In the genomic region with DNA sequence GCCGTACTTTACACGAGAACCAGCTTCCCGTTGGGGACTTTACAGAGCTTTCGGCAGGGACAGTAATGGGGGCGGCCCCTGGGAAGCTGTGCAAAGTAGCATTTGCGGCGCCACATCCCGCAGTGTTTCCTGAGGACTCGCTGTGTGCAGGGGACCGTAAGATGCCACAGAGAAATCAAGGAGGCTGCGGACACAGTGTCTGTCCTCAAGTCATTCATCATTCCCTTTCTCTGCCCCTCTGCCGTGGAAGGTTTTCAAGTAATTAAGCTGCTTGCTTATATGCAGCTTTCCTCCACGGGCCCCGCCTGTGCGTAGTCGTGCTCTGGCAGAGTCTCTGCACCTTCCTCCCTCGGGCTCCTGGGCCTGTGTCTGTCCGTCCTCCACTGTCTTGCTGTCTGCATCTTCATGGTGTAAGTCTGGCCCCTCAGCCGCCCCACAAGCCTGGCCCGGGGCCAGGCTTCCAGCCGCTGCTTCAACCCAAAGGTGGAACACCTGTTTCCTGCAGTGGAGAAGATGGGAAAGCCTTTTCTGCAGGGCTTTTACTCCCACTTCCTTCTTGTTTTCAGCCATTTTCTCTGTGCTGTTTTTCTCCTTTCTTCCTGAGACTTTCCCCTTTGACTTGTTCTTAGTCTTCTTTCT, we compare ENCODE assay signal across 10 cellular contexts.
DNase-seq lines count a peak whose midpoint lies in the region; ATAC-seq and TF ChIP-seq lines count a peak whose summit lies in the region.
"Had no signal": no experiment of that assay in that cellular context is flagged by ENCODE, and none has a peak within 500 bp of the region (broad histone marks: within the 10 kb centered on the region; RNA-seq: fewer than 3 reads in every experiment).

No MANE protein-coding gene starts in this region.

- ATAC-seq in HG03139 (IDR thresholded peaks at IDR 0.05; ENCODE audit: unreplicated experiment), result no peak
- ATAC-seq: esophagus mucosa had no signal

- H3K27ac ChIP-seq in KOPT-K1 (ENCODE audit: low read depth, low read length, poor library complexity, severe bottlenecking) (peak overlapping the region; percentile 99), neural progenitor cell (no peak overlapping the region)

- peak; percentile 26 for DNase-seq in DMS79 treated with DMSO at 0.1 percent for 48 hours (lab: John Stamatoyannopoulos, UW)
- DNase-seq in activated CD4-positive, alpha-beta memory T cell treated with anti-CD3 and anti-CD28 coated beads, Interleukin-2, amount 10 ng/mL, durations not matched to agents 7 days and 5 days, result no peak
- no peak for DNase-seq in neural progenitor cell (ENCODE audit: low spot score)
- DNase-seq in cerebellar nuclear complex (lab: John Stamatoyannopoulos, UW), result no peak
- DNase-seq in NCI-H226, result no peak
- DNase-seq in middle frontal gyrus (ENCODE audit: extremely low spot score, low spot score), result no peak

- H3K36me3 Mint-ChIP-seq in activated CD4-positive, alpha-beta memory T cell treated with anti-CD3 and anti-CD28 coated beads, Interleukin-2, amount 10 ng/mL, durations not matched to agents 7 days and 5 days (ENCODE audit: low read depth), result peaks cover 54% of the 10 kb centered on the region
- H3K36me3 Mint-ChIP-seq in neural progenitor cell, result peaks cover 14% of the 10 kb centered on the region

- H3K36me3 ChIP-seq in KOPT-K1 (ENCODE audit: insufficient read depth, low read length) (peaks cover 37% of the 10 kb centered on the region), neural progenitor cell (no peaks in the 10 kb centered on the region)
- H3K36me3 ChIP-seq: Peyer's patch had no signal

- no peak overlapping the region for H2AFZ ChIP-seq in neural progenitor cell (replicated peaks)

- no peak overlapping the region for H3K4me3 ChIP-seq in neural progenitor cell
- H3K4me3 ChIP-seq: Peyer's patch had no signal

- H3K4me3 Mint-ChIP-seq in activated CD4-positive, alpha-beta memory T cell treated with anti-CD3 and anti-CD28 coated beads, Interleukin-2, amount 10 ng/mL, durations not matched to agents 7 days and 5 days, result no peak overlapping the region
- H3K4me3 Mint-ChIP-seq in neural progenitor cell, result no peak overlapping the region

- H3K27me3 Mint-ChIP-seq in activated CD4-positive, alpha-beta memory T cell treated with anti-CD3 and anti-CD28 coated beads, Interleukin-2, amount 10 ng/mL, durations not matched to agents 7 days and 5 days, result no peaks in the 10 kb centered on the region
- H3K27me3 Mint-ChIP-seq in neural progenitor cell (ENCODE audit: insufficient read depth, low read depth), result no peaks in the 10 kb centered on the region

- H3K9ac ChIP-seq in neural progenitor cell, result no peak overlapping the region

- H3K27ac Mint-ChIP-seq in activated CD4-positive, alpha-beta memory T cell treated with anti-CD3 and anti-CD28 coated beads, Interleukin-2, amount 10 ng/mL, durations not matched to agents 7 days and 5 days, result peak overlapping the region; percentile 72
- H3K27ac Mint-ChIP-seq in neural progenitor cell, result peak overlapping the region; percentile 78

- TF ChIP-seq CTCF in neural progenitor cell (IDR thresholded peaks at IDR 0.05), result no peak

- no peaks in the 10 kb centered on the region for H3K27me3 ChIP-seq in neural progenitor cell
- H3K27me3 ChIP-seq: Peyer's patch had no signal

- peaks cover 13% of the 10 kb centered on the region for H3F3A ChIP-seq in neural progenitor cell (ENCODE audit: low read depth)

- H3K9me3 Mint-ChIP-seq in activated CD4-positive, alpha-beta memory T cell treated with anti-CD3 and anti-CD28 coated beads, Interleukin-2, amount 10 ng/mL, durations not matched to agents 7 days and 5 days, result no peaks in the 10 kb centered on the region
- H3K9me3 Mint-ChIP-seq in neural progenitor cell, result no peaks in the 10 kb centered on the region

- H3K9me3 ChIP-seq in KOPT-K1 (ENCODE audit: insufficient read depth, low read length, poor library complexity, severe bottlenecking), result no peaks in the 10 kb centered on the region
- no peaks in the 10 kb centered on the region for H3K9me3 ChIP-seq in neural progenitor cell (ENCODE audit: low read depth)
- H3K9me3 ChIP-seq: Peyer's patch had no signal

- H3K4me2 ChIP-seq in neural progenitor cell, result no peak overlapping the region

- CTCF ChIA-PET in activated CD4-positive, alpha-beta memory T cell treated with anti-CD3 and anti-CD28 coated beads, Interleukin-2, amount 10 ng/mL, durations not matched to agents 7 days and 5 days (lab: Charles Lee), result interaction anchor here (0.8 to 2.4 kb wide), 4 partner anchors 11 to 124 kb away, joined by 3 to 10 read pairs (median 4); no protein-coding TSS in a partner anchor

- peaks cover 58% of the 10 kb centered on the region for H3K4me1 Mint-ChIP-seq in activated CD4-positive, alpha-beta memory T cell treated with anti-CD3 and anti-CD28 coated beads, Interleukin-2, amount 10 ng/mL, durations not matched to agents 7 days and 5 days
- H3K4me1 Mint-ChIP-seq in neural progenitor cell, result peaks cover 41% of the 10 kb centered on the region

- H3K4me1 ChIP-seq in neural progenitor cell, result peaks cover 22% of the 10 kb centered on the region

- POLR2A ChIA-PET in activated CD4-positive, alpha-beta memory T cell treated with anti-CD3 and anti-CD28 coated beads, Interleukin-2, amount 10 ng/mL, durations not matched to agents 7 days and 5 days (lab: Charles Lee), result interaction anchor here (0.6 to 3.5 kb wide), 9 partner anchors 9 to 115 kb away, joined by 3 to 13 read pairs (median 5); no protein-coding TSS in a partner anchor

- H4K20me1 ChIP-seq in neural progenitor cell (ENCODE audit: low read depth), result peaks cover 14% of the 10 kb centered on the region

- H3K79me2 ChIP-seq in neural progenitor cell (ENCODE audit: low read depth), result no peaks in the 10 kb centered on the region
